Comparison of ENCODE assay signal across 8 cellular contexts in genomic region chr19:16627928-16628182, GRCh38. TPM values are rescaled to one million over a fixed set of nuclear protein-coding genes. Genes with fewer than 3 reads are reported as not detected.
DNase-seq lines count a peak whose midpoint lies in the region; ATAC-seq and TF ChIP-seq lines count a peak whose summit lies in the region.

No MANE protein-coding gene starts in this region.

- H3K27me3 ChIP-seq in cardiac muscle cell (no peaks in the 10 kb centered on the region), brain microvascular endothelial cell (replicated peaks) (no peaks in the 10 kb centered on the region), upper lobe of right lung (no peaks in the 10 kb centered on the region)

- H3K27me3 Mint-ChIP-seq in mesothelial cell of epicardium (ENCODE audit: low read depth): no peaks in the 10 kb centered on the region

- DNase-seq in cardiac muscle cell (ENCODE audit: low read depth in 1 of 2, low spot score in 1 of 2): no peak
- no peak for DNase-seq in cardiac septum (ENCODE audit: low spot score)
- DNase-seq in brain microvascular endothelial cell: no peak
- DNase-seq in mesothelial cell of epicardium (ENCODE audit: low spot score in 2 of 2, unreplicated experiment in 2 of 2): no peak
- DNase-seq in upper lobe of right lung: no peak
- DNase-seq in GM13977 (ENCODE audit: low spot score): no peak
- DNase-seq in NCI-H2227 (lab: John Stamatoyannopoulos, UW; ENCODE audit: unreplicated experiment): no peak

- peaks cover 26% of the 10 kb centered on the region for H3K4me1 Mint-ChIP-seq in mesothelial cell of epicardium

- in situ Hi-C loops in brain microvascular endothelial cell (cut with HindIII; ENCODE audit: low pct_ligation_motif_present, low sequenced_read_pairs) (no loop called here), GM13977 (cut with MboI; ENCODE audit: low pct_unique_long_range_greater_than_20kb, low sequenced_read_pairs, unreplicated experiment) (no loop called here)

- H3K4me3 ChIP-seq in cardiac muscle cell (peak overlapping the region; percentile 98), brain microvascular endothelial cell (ENCODE audit: low read depth, low read length) (peak overlapping the region; percentile 90), upper lobe of right lung (peak overlapping the region; percentile 97)

- no peak for TF ChIP-seq CTCF in cardiac muscle cell (IDR thresholded peaks at IDR 0.05; ENCODE audit: low read depth, low read length)
- TF ChIP-seq CTCF in brain microvascular endothelial cell (IDR thresholded peaks at IDR 0.05; ENCODE audit: low read depth, low read length, missing control alignments): no peak
- no peak for TF ChIP-seq CTCF in mesothelial cell of epicardium (IDR thresholded peaks at IDR 0.05; ENCODE audit: unreplicated experiment)
- TF ChIP-seq CTCF in upper lobe of right lung (IDR thresholded peaks at IDR 0.05): no peak
- TF ChIP-seq CTCF in GM13977 (IDR thresholded peaks at IDR 0.05; ENCODE audit: extremely low read depth, insufficient read depth, missing control alignments): no peak

- H3K36me3 ChIP-seq in cardiac muscle cell (peaks cover 2% of the 10 kb centered on the region), brain microvascular endothelial cell (replicated peaks) (peaks cover 14% of the 10 kb centered on the region), upper lobe of right lung (peaks cover 22% of the 10 kb centered on the region)

- H3K27ac ChIP-seq in cardiac muscle cell (peak overlapping the region; percentile 86), brain microvascular endothelial cell (peak overlapping the region; percentile 56), upper lobe of right lung (peak overlapping the region; percentile 90)

- ATAC-seq in upper lobe of right lung: no peak
- ATAC-seq in GM21528 (IDR thresholded peaks at IDR 0.05; ENCODE audit: low FRiP score, unreplicated experiment): no peak

- no peak overlapping the region for H3K27ac Mint-ChIP-seq in mesothelial cell of epicardium

- intact Hi-C loops in cardiac septum (cut with DNase I): loop anchor here (1.0 to 5.0 kb wide), 3 partner anchors 41 to 86 kb away; partner anchors contain the start of genes CHERP and SLC35E1
- intact Hi-C loops in upper lobe of right lung (cut with DNase I): loop anchor here (10.0 kb wide), 1 partner anchor 53 kb away; the partner anchor contains the start of gene SLC35E1

- H3K9me3 ChIP-seq in cardiac muscle cell (ENCODE audit: low read depth) (no peaks in the 10 kb centered on the region), upper lobe of right lung (no peaks in the 10 kb centered on the region)

- H3K36me3 Mint-ChIP-seq in mesothelial cell of epicardium: peaks cover 9% of the 10 kb centered on the region

- peak overlapping the region; percentile 96 for H3K4me3 Mint-ChIP-seq in mesothelial cell of epicardium

- H3K4me1 ChIP-seq in cardiac muscle cell (ENCODE audit: low read depth): peaks cover 13% of the 10 kb centered on the region
- H3K4me1 ChIP-seq in upper lobe of right lung: peaks cover 41% of the 10 kb centered on the region

- no peaks in the 10 kb centered on the region for H3K9me3 Mint-ChIP-seq in mesothelial cell of epicardium

RNA-seq across cellular contexts. Expression of gene MED26, which starts 0.1 kb away (rescaled TPM):
- total RNA-seq in cardiac muscle cell (14.2 and 15.1 TPM in 2 replicates), cardiac septum (4.3 TPM), mesothelial cell of epicardium (13.3 to 15.5 TPM (median 14.0 TPM) in 3 replicates), upper lobe of right lung (13.4 TPM)
- 5.9 and 9.1 TPM in 2 replicates for polyA plus RNA-seq in cardiac muscle cell

RNA-seq across cellular contexts. Expression of gene SMIM7, which starts 32.1 kb away (rescaled TPM):
- total RNA-seq in cardiac muscle cell: 63.0 and 67.2 TPM in 2 replicates
- polyA plus RNA-seq in cardiac muscle cell: 88.2 and 104 TPM in 2 replicates
- total RNA-seq in cardiac septum: 47.0 TPM
- total RNA-seq in mesothelial cell of epicardium: 74.8 to 80.9 TPM (median 80.2 TPM) in 3 replicates
- total RNA-seq in upper lobe of right lung: 76.7 TPM

RNA-seq across cellular contexts. Expression of gene TMEM38A, which starts 33.1 kb away (rescaled TPM):
- total RNA-seq in cardiac muscle cell (27.6 and 28.3 TPM in 2 replicates), cardiac septum (13.1 TPM), mesothelial cell of epicardium (5.7 to 7.8 TPM (median 5.9 TPM) in 3 replicates), upper lobe of right lung (5.1 TPM)
- polyA plus RNA-seq in cardiac muscle cell: 33.4 and 41.1 TPM in 2 replicates

RNA-seq across cellular contexts. Expression of gene SLC35E1, which starts 55.6 kb away (rescaled TPM):
- total RNA-seq in cardiac muscle cell: 22.5 and 25.3 TPM in 2 replicates
- polyA plus RNA-seq in cardiac muscle cell: 29.7 and 35.5 TPM in 2 replicates
- total RNA-seq in cardiac septum: 26.7 TPM
- total RNA-seq in mesothelial cell of epicardium: 39.7 to 45.4 TPM (median 42.1 TPM) in 3 replicates
- 51.2 TPM for total RNA-seq in upper lobe of right lung
